Comparison of ENCODE assay signal across 10 cellular contexts in genomic region chr12:111434049-111434448, GRCh38. TPM values are rescaled to one million over a fixed set of nuclear protein-coding genes. Genes with fewer than 3 reads are reported as not detected.
DNase-seq lines count a peak whose midpoint lies in the region; ATAC-seq and TF ChIP-seq lines count a peak whose summit lies in the region.
"Had no signal": no experiment of that assay in that cellular context is flagged by ENCODE, and none has a peak within 500 bp of the region (broad histone marks: within the 10 kb centered on the region; RNA-seq: fewer than 3 reads in every experiment).

No MANE protein-coding gene starts in this region.

- H3K9me3 Mint-ChIP-seq in naive thymus-derived CD8-positive, alpha-beta T cell, result no peaks in the 10 kb centered on the region

- peaks cover 0 to 4% (median 0%) of the 10 kb centered on the region in 3 donors for H3K36me3 Mint-ChIP-seq in naive thymus-derived CD8-positive, alpha-beta T cell

- no peak for ATAC-seq in naive thymus-derived CD8-positive, alpha-beta T cell
- ATAC-seq in HG02763 (IDR thresholded peaks at IDR 0.05; ENCODE audit: unreplicated experiment) (no peak), GM19452 (IDR thresholded peaks at IDR 0.05; ENCODE audit: unreplicated experiment) (no peak)

- intact Hi-C loops in A673 (cut with micrococcal nuclease; ENCODE audit: unreplicated experiment), result no loop called here

- no peaks in the 10 kb centered on the region for H3K27me3 ChIP-seq in A673 (replicated peaks; ENCODE audit: insufficient read depth, low read depth, low read length, poor library complexity)
- no peaks in the 10 kb centered on the region for H3K27me3 ChIP-seq in HUES48 (ENCODE audit: control insufficient read depth, insufficient read depth, low read length)

- no peak for TF ChIP-seq CTCF in A673 (conservative IDR thresholded peaks at IDR 0.05; ENCODE audit: low read depth, low read length)
- no peak for TF ChIP-seq CTCF in RWPE1 (conservative IDR thresholded peaks at IDR 0.05; ENCODE audit: low read depth)

- no peaks in the 10 kb centered on the region for H3K27me3 Mint-ChIP-seq in naive thymus-derived CD8-positive, alpha-beta T cell

- H3K4me3 Mint-ChIP-seq in naive thymus-derived CD8-positive, alpha-beta T cell, result peak overlapping the region; percentile 69 to 89 (median 83)

- peaks cover 56 to 96% (median 96%) of the 10 kb centered on the region in 4 donors for H3K4me1 Mint-ChIP-seq in naive thymus-derived CD8-positive, alpha-beta T cell

- H3K4me1 ChIP-seq in A673 (ENCODE audit: insufficient read depth, low read length, poor library complexity, severe bottlenecking) (peaks cover 95% of the 10 kb centered on the region), HUES48 (ENCODE audit: control insufficient read depth, insufficient read depth, low read length) (peaks cover 31% of the 10 kb centered on the region)

- H3K9ac ChIP-seq in HUES48 (ENCODE audit: low read depth, low read length), result peak overlapping the region; percentile 5; the same call in 1 of the 2 replicates

- H3K9me3 ChIP-seq in A673 (ENCODE audit: low read depth, low read length, poor library complexity, severe bottlenecking) (no peaks in the 10 kb centered on the region), HUES48 (ENCODE audit: control insufficient read depth, insufficient read depth, low read length) (no peaks in the 10 kb centered on the region)

- H3K27ac ChIP-seq in A673 (ENCODE audit: low read depth, low read length, poor library complexity, severe bottlenecking) (peak overlapping the region; percentile 79), HUES48 (ENCODE audit: low read depth, low read length) (peak overlapping the region; percentile 67), caudate nucleus (ENCODE audit: low read depth, low read length) (peak overlapping the region; percentile 63), RWPE1 (no peak overlapping the region)

- TSS peak; percentile 19 for BruUV-seq in A673 (replicated peaks; lab: Mats Ljungman, UMichigan)

- H3K4me3 ChIP-seq in A673 (ENCODE audit: low read depth, low read length, poor library complexity, severe bottlenecking) (no peak overlapping the region), HUES48 (ENCODE audit: low read depth, low read length) (no peak overlapping the region)

- POLR2A ChIA-PET in A673 (lab: Charles Lee; ENCODE audit: low non-redundant PET), result no interaction called here
- POLR2A ChIA-PET in naive thymus-derived CD8-positive, alpha-beta T cell (lab: Charles Lee), result interaction anchor here (0.7 to 3.3 kb wide), 10 partner anchors 9 to 37 kb away, joined by 3 to 46 read pairs (median 9); partner anchors contain the start of gene SH2B3
- POLR2A ChIA-PET in RWPE1 (lab: Yijun Ruan, JAX; ENCODE audit: low non-redundant PET), result no interaction called here

- H3K36me3 ChIP-seq in A673 (ENCODE audit: insufficient read depth, low read length, poor library complexity, severe bottlenecking), result peaks cover 4% of the 10 kb centered on the region
- H3K36me3 ChIP-seq in HUES48 (ENCODE audit: control insufficient read depth, insufficient read depth, low read length), result no peaks in the 10 kb centered on the region

- H3K27ac Mint-ChIP-seq in naive thymus-derived CD8-positive, alpha-beta T cell, result peak overlapping the region; percentile 98 to 100 (median 99)

- no peak for DNase-seq in A673 (ENCODE audit: low spot score)
- DNase-seq in caudate nucleus (lab: John Stamatoyannopoulos, UW), result no peak
- DNase-seq in naive thymus-derived CD8-positive, alpha-beta T cell, result no peak
- no peak for DNase-seq in RWPE1 (ENCODE audit: low spot score)
- no peak for DNase-seq in effector CD4-positive, alpha-beta T cell
- DNase-seq: Calu3, NCI-H1436 had no signal

- CTCF ChIA-PET in A673 (lab: Charles Lee) (no interaction called here), RWPE1 (lab: Yijun Ruan, JAX) (interaction anchor here (2.2 to 2.8 kb wide), 2 partner anchors 17 to 37 kb away, joined by 8 to 10 read pairs; no protein-coding TSS in a partner anchor)

RNA-seq across cellular contexts. Expression of gene SH2B3, which starts 28.3 kb away (rescaled TPM):
- total RNA-seq in A673 (2021), result 109 and 133 TPM in 2 replicates
- total RNA-seq in naive thymus-derived CD8-positive, alpha-beta T cell, result 10 to 100 TPM; 12.5 to 12.8 TPM
- 1 to 10 TPM; 2.1 to 5.3 (median 3.2) TPM for polyA plus RNA-seq in naive thymus-derived CD8-positive, alpha-beta T cell
